17 cellular contexts compared by ENCODE assay signal in genomic region chr1:22830747-22831340, GRCh38.
"Had no signal": no experiment of that assay in that cellular context is flagged by ENCODE, and none has a peak within 500 bp of the region (broad histone marks: within the 10 kb centered on the region; RNA-seq: fewer than 3 reads in every experiment).

No MANE protein-coding gene starts in this region.

- DNase-seq: activated CD4-positive, alpha-beta T cell treated with anti-CD3 and anti-CD28 coated beads for 1 hour; activated CD4-positive, alpha-beta T cell treated with anti-CD3 and anti-CD28 coated beads, Interleukin-2, amount 50 U/mL, for 4 hours; activated naive CD4-positive, alpha-beta T cell; activated naive CD8-positive, alpha-beta T cell treated with anti-CD3 and anti-CD28 coated beads, Interleukin-2, amount 50 U/mL, for 24 hours; activated T-cell treated with anti-CD3 and anti-CD28 coated beads for 4 hours; foreskin melanocyte; immature natural killer cell; left colon; naive B cell; retina; stimulated activated CD4-positive, alpha-beta T cell treated with anti-CD3 and anti-CD28 coated beads, Interleukin-15, amount 100 ng/mL, for 24 hours; stimulated activated CD4-positive, alpha-beta T cell treated with anti-CD3 and anti-CD28 coated beads, Interleukin-4, amount 100 ng/mL, for 1 hour; stimulated activated naive CD4-positive, alpha-beta T cell treated with Interleukin-2 at 50 U/mL for 16 hours; T-cell; T-helper 9 cell; upper lobe of right lung had no signal

- H3K27ac Mint-ChIP-seq: activated naive CD8-positive, alpha-beta T cell treated with anti-CD3 and anti-CD28 coated beads, Interleukin-2, amount 50 U/mL, for 24 hours; immature natural killer cell; T-cell had no signal

- ATAC-seq: activated naive CD8-positive, alpha-beta T cell treated with anti-CD3 and anti-CD28 coated beads, Interleukin-2, amount 50 U/mL, for 24 hours; T-cell had no signal

- H3K4me1 Mint-ChIP-seq: activated naive CD8-positive, alpha-beta T cell treated with anti-CD3 and anti-CD28 coated beads, Interleukin-2, amount 50 U/mL, for 24 hours; immature natural killer cell; naive B cell; T-cell had no signal

- H3K4me1 ChIP-seq: ascending aorta, upper lobe of right lung had no signal

- H3K4me3 ChIP-seq: ascending aorta, upper lobe of right lung had no signal

- H3K27me3 ChIP-seq: ascending aorta, upper lobe of right lung had no signal

- H3K9me3 Mint-ChIP-seq: activated naive CD8-positive, alpha-beta T cell treated with anti-CD3 and anti-CD28 coated beads, Interleukin-2, amount 50 U/mL, for 24 hours; immature natural killer cell; naive B cell; T-cell had no signal

- H3K4me3 Mint-ChIP-seq: activated naive CD8-positive, alpha-beta T cell treated with anti-CD3 and anti-CD28 coated beads, Interleukin-2, amount 50 U/mL, for 24 hours; immature natural killer cell; naive B cell; T-cell had no signal

- H3K36me3 Mint-ChIP-seq: immature natural killer cell, naive B cell, T-cell had no signal

- H3K27ac ChIP-seq: ascending aorta, upper lobe of right lung had no signal

- H3K9me3 ChIP-seq: ascending aorta, upper lobe of right lung had no signal

- H3K36me3 ChIP-seq: ascending aorta, upper lobe of right lung had no signal
